In genomic region chr1:213530607-213531320, GRCh38 we compare ENCODE assay signal across 1 cellular context.
TF ChIP-seq lines count a peak whose summit lies in the region.

No MANE protein-coding gene starts in this region.

TF ChIP-seq in WTC11, 78 proteins besides CTCF, POLR2A, EP300 and RAD21 (continued from another document):
- TF ChIP-seq NR2C2 (CRISPR knock-in tag; IDR thresholded peaks at IDR 0.05), result no peak
- no peak for TF ChIP-seq ZBTB21 (CRISPR knock-in tag; IDR thresholded peaks at IDR 0.05; ENCODE audit: borderline replicate concordance)
